ENCODE assay signal across 13 cellular contexts in the genomic region with DNA sequence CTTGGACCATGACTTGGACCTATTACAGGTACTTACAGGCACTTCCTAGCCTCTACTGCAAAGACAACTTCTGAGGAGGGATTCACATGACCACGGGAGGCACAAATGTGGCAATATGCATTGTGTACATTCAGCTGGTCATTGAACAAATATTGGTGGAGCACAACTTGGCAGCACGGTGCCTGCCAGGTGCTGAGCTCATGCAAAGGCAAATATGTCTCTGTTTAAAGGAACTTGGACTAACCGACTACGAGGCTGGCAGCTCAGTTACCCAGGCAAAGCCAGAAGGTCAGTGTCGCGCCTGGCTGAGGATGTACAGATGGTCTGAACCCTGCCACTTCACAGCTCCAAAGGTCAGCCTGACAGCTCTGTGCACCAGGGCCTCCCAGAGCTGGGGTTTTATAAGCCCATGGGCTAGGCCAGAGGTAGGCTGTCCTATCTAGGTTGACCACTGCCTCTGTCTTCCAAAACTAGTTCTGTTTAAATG. TPM values are rescaled to one million over a fixed set of nuclear protein-coding genes. Genes with fewer than 3 reads are reported as not detected.
DNase-seq lines count a peak whose midpoint lies in the region; ATAC-seq and TF ChIP-seq lines count a peak whose summit lies in the region.
"Had no signal": no experiment of that assay in that cellular context is flagged by ENCODE, and none has a peak within 500 bp of the region (broad histone marks: within the 10 kb centered on the region; RNA-seq: fewer than 3 reads in every experiment).

No MANE protein-coding gene starts in this region.

- no peak overlapping the region for H3K27ac ChIP-seq in mesenchymal stem cell (ENCODE audit: low read length, poor library complexity, severe bottlenecking)
- H3K27ac ChIP-seq: esophagus squamous epithelium had no signal

- no peak overlapping the region for H3K18ac ChIP-seq in mesenchymal stem cell (ENCODE audit: low read depth in 1 of 2, low read length in 2 of 2)

- H3K27me3 Mint-ChIP-seq in type B pancreatic cell = no peaks in the 10 kb centered on the region
- no peaks in the 10 kb centered on the region for H3K27me3 Mint-ChIP-seq in activated T-cell treated with anti-CD3 and anti-CD28 coated beads, Interleukin-2, amount 50 U/mL, for 4 hours (ENCODE audit: low read depth)
- H3K27me3 Mint-ChIP-seq: central memory CD8-positive, alpha-beta T cell had no signal

- H2BK12ac ChIP-seq in mesenchymal stem cell (ENCODE audit: low read length in 2 of 2) = no peak overlapping the region

- H3K4me3 Mint-ChIP-seq in type B pancreatic cell = no peak overlapping the region
- H3K4me3 Mint-ChIP-seq in activated T-cell treated with anti-CD3 and anti-CD28 coated beads, Interleukin-2, amount 50 U/mL, for 4 hours = no peak overlapping the region
- H3K4me3 Mint-ChIP-seq: activated CD4-positive, alpha-beta memory T cell treated with anti-CD3 and anti-CD28 coated beads, Interleukin-2, amount 10 ng/mL, durations not matched to agents 7 days and 5 days; central memory CD8-positive, alpha-beta T cell had no signal

- H2AK5ac ChIP-seq in mesenchymal stem cell (ENCODE audit: low read length, severe bottlenecking) = no peak overlapping the region

- H2AFZ ChIP-seq in mesenchymal stem cell (ENCODE audit: low read depth, low read length) = no peak overlapping the region

- no peaks in the 10 kb centered on the region for H3K36me3 ChIP-seq in mesenchymal stem cell (ENCODE audit: control insufficient read depth in 1 of 2, insufficient read depth in 2 of 2, low read depth in 1 of 2, low read length in 2 of 2)
- H3K36me3 ChIP-seq: esophagus squamous epithelium had no signal

- peaks cover 10% of the 10 kb centered on the region for H3K4me1 ChIP-seq in mesenchymal stem cell (ENCODE audit: control insufficient read depth, insufficient read depth, low read depth, low read length)

- H2BK120ac ChIP-seq in mesenchymal stem cell (ENCODE audit: low read depth, low read length) = no peak overlapping the region

- H2BK5ac ChIP-seq in mesenchymal stem cell (ENCODE audit: low read depth, low read length, poor library complexity, severe bottlenecking) = no peak overlapping the region

- no peaks in the 10 kb centered on the region for H3K36me3 Mint-ChIP-seq in type B pancreatic cell
- peaks cover 6% of the 10 kb centered on the region for H3K36me3 Mint-ChIP-seq in activated T-cell treated with anti-CD3 and anti-CD28 coated beads, Interleukin-2, amount 50 U/mL, for 4 hours (ENCODE audit: insufficient read depth)

- no peak overlapping the region for H2BK15ac ChIP-seq in mesenchymal stem cell (ENCODE audit: low read depth, poor library complexity, severe bottlenecking)

- no peaks in the 10 kb centered on the region for H3K27me3 ChIP-seq in mesenchymal stem cell (ENCODE audit: control insufficient read depth in 1 of 2, insufficient read depth in 1 of 2, low read length in 2 of 2)
- H3K27me3 ChIP-seq: esophagus squamous epithelium had no signal

- no peak overlapping the region for H4K91ac ChIP-seq in mesenchymal stem cell (ENCODE audit: low read length)

- DNase-seq in NCI-H2081 (lab: John Stamatoyannopoulos, UW) = peak; percentile 47 to 84
- DNase-seq in NCI-H2081 treated with DMSO at 0.1 percent for 48 hours (lab: John Stamatoyannopoulos, UW) = no peak
- DNase-seq in NCI-H2196 treated with DMSO at 0.1 percent for 48 hours (lab: John Stamatoyannopoulos, UW; ENCODE audit: unreplicated experiment) = peak; percentile 31
- DNase-seq in epithelial cell of esophagus (ENCODE audit: low read depth) = peak; percentile 45
- DNase-seq in type B pancreatic cell (ENCODE audit: extremely low spot score, unreplicated experiment) = no peak
- no peak for DNase-seq in activated T-cell treated with anti-CD3 and anti-CD28 coated beads, Interleukin-2, amount 50 U/mL, for 4 hours
- DNase-seq in mesenchymal stem cell = no peak
- DNase-seq: activated CD4-positive, alpha-beta memory T cell treated with anti-CD3 and anti-CD28 coated beads, Interleukin-2, amount 10 ng/mL, durations not matched to agents 7 days and 5 days; activated naive CD4-positive, alpha-beta T cell; esophagus squamous epithelium; NK-92 treated with Interleukin-12 subunit alpha and Interleukin-12 subunit beta, amount 100 ng/mL, for 24 hours had no signal

- peaks cover 28% of the 10 kb centered on the region for H3K4me1 Mint-ChIP-seq in type B pancreatic cell (ENCODE audit: unreplicated experiment)
- H3K4me1 Mint-ChIP-seq in activated T-cell treated with anti-CD3 and anti-CD28 coated beads, Interleukin-2, amount 50 U/mL, for 4 hours (ENCODE audit: low read depth) = peaks cover 64% of the 10 kb centered on the region

- H3K4me3 ChIP-seq in epithelial cell of esophagus (ENCODE audit: low read length) (no peak overlapping the region), mesenchymal stem cell (ENCODE audit: insufficient read depth in 1 of 2, low read depth in 1 of 2, low read length in 2 of 2) (no peak overlapping the region)
- H3K4me3 ChIP-seq: esophagus squamous epithelium had no signal

- peak overlapping the region; percentile 69 for H3K27ac Mint-ChIP-seq in type B pancreatic cell
- H3K27ac Mint-ChIP-seq: activated CD4-positive, alpha-beta memory T cell treated with anti-CD3 and anti-CD28 coated beads, Interleukin-2, amount 10 ng/mL, durations not matched to agents 7 days and 5 days had no signal

- peaks cover 34% of the 10 kb centered on the region for H3K79me1 ChIP-seq in mesenchymal stem cell (replicated peaks; ENCODE audit: low read length, poor library complexity, severe bottlenecking)

- no peak for ATAC-seq in HG03159 (IDR thresholded peaks at IDR 0.05; ENCODE audit: unreplicated experiment)
- ATAC-seq in activated T-cell treated with anti-CD3 and anti-CD28 coated beads, Interleukin-2, amount 50 U/mL, for 4 hours = no peak

- no peak overlapping the region for H3K9ac ChIP-seq in mesenchymal stem cell (ENCODE audit: low read length)

- no peak overlapping the region for H3K4me2 ChIP-seq in mesenchymal stem cell (ENCODE audit: low read length, poor library complexity, severe bottlenecking)

- H3K23ac ChIP-seq in mesenchymal stem cell (ENCODE audit: low read length in 2 of 2) = no peak overlapping the region

- no peaks in the 10 kb centered on the region for H3K9me3 ChIP-seq in mesenchymal stem cell (ENCODE audit: control insufficient read depth, low read length)
- H3K9me3 ChIP-seq: esophagus squamous epithelium had no signal

- TF ChIP-seq CTCF in epithelial cell of esophagus (IDR thresholded peaks at IDR 0.05; ENCODE audit: insufficient read depth, low read depth, low read length, missing control alignments) = no peak
- no peak for TF ChIP-seq CTCF in type B pancreatic cell (conservative IDR thresholded peaks at IDR 0.05)

- H3K14ac ChIP-seq in mesenchymal stem cell (ENCODE audit: low read length in 2 of 2) = no peak overlapping the region

- no peak overlapping the region for H4K8ac ChIP-seq in mesenchymal stem cell (ENCODE audit: low read length)

- H3K4ac ChIP-seq in mesenchymal stem cell (ENCODE audit: low read depth in 1 of 2, low read length in 2 of 2) = no peak overlapping the region

- H3K9me3 Mint-ChIP-seq in type B pancreatic cell = no peaks in the 10 kb centered on the region
- H3K9me3 Mint-ChIP-seq in activated T-cell treated with anti-CD3 and anti-CD28 coated beads, Interleukin-2, amount 50 U/mL, for 4 hours = no peaks in the 10 kb centered on the region
- H3K9me3 Mint-ChIP-seq: activated CD4-positive, alpha-beta memory T cell treated with anti-CD3 and anti-CD28 coated beads, Interleukin-2, amount 10 ng/mL, durations not matched to agents 7 days and 5 days; central memory CD8-positive, alpha-beta T cell had no signal

- WGBS in mesenchymal stem cell = 89% methylated on average over 6 of the region's 6 CpGs

RNA-seq across cellular contexts. Expression of a gene that starts 6.1 kb away (rescaled TPM):
- 17.3 and 19.8 TPM in 2 replicates for total RNA-seq in type B pancreatic cell (ENCODE audit: low replicate concordance)
- total RNA-seq in activated T-cell treated with anti-CD3 and anti-CD28 coated beads, Interleukin-2, amount 50 U/mL, for 4 hours = 10 to 100 TPM; 15.4 to 16.1 (median 15.8) TPM
- 3.3 TPM for polyA plus RNA-seq in mesenchymal stem cell (2013, experiment 1 of 2)
- 3.3 TPM for polyA plus RNA-seq in mesenchymal stem cell (2013, experiment 2 of 2)

RNA-seq across cellular contexts. Expression of a gene that starts 12.3 kb away (rescaled TPM):
- not detected in 2 replicates for total RNA-seq in type B pancreatic cell (ENCODE audit: low replicate concordance)
- total RNA-seq in activated T-cell treated with anti-CD3 and anti-CD28 coated beads, Interleukin-2, amount 50 U/mL, for 4 hours = not detected
- not detected for polyA plus RNA-seq in mesenchymal stem cell (2013, experiment 1 of 2)
- not detected for polyA plus RNA-seq in mesenchymal stem cell (2013, experiment 2 of 2)
- total RNA-seq: activated CD4-positive, alpha-beta memory T cell treated with anti-CD3 and anti-CD28 coated beads, Interleukin-2, amount 10 ng/mL, durations not matched to agents 7 days and 5 days; esophagus squamous epithelium had no signal

RNA-seq across cellular contexts. Expression of a gene that starts 42.3 kb away (rescaled TPM):
- 107 and 116 TPM in 2 replicates for total RNA-seq in type B pancreatic cell (ENCODE audit: low replicate concordance)
- 100 to 1,000 TPM; 326 to 387 (median 369) TPM for total RNA-seq in activated T-cell treated with anti-CD3 and anti-CD28 coated beads, Interleukin-2, amount 50 U/mL, for 4 hours
- polyA plus RNA-seq in mesenchymal stem cell (2013, experiment 1 of 2) = 327 TPM
- 323 TPM for polyA plus RNA-seq in mesenchymal stem cell (2013, experiment 2 of 2)

Comparison
In these comparisons a context has a peak if more than half of its experiments do, and no peak if none do; other contexts are left out.
1. DNase-seq: peak in NCI-H2081 (2 of 2), NCI-H2196 treated with DMSO at 0.1 percent for 48 hours (single experiment) and epithelial cell of esophagus (single experiment); none in NCI-H2081 treated with DMSO at 0.1 percent for 48 hours (single experiment), type B pancreatic cell (single experiment), activated T-cell treated with anti-CD3 and anti-CD28 coated beads, Interleukin-2, amount 50 U/mL, for 4 hours (single experiment) and mesenchymal stem cell (single experiment).